ENCODE assay signal across 3 cellular contexts in genomic region chr14:34680806-34681479, GRCh38.
TF ChIP-seq lines count a peak whose summit lies in the region.

No MANE protein-coding gene starts in this region.

TF ChIP-seq in IMR-90, 13 proteins besides CTCF, POLR2A, EP300 and RAD21:
- TF ChIP-seq RFX5 (IDR thresholded peaks at IDR 0.05; ENCODE audit: low read depth, low read length) (no peak), USF2 (IDR thresholded peaks at IDR 0.05; ENCODE audit: low read depth, low read length) (no peak)

TF ChIP-seq in SK-N-SH, 30 proteins besides CTCF, POLR2A, EP300 and RAD21:
- TF ChIP-seq YY1 (IDR thresholded peaks at IDR 0.05; ENCODE audit: low read depth) (no peak), NFIC (IDR thresholded peaks at IDR 0.05; ENCODE audit: borderline replicate concordance) (no peak), FOXJ3 (CRISPR knock-in tag; IDR thresholded peaks at IDR 0.05) (no peak), GABPA (IDR thresholded peaks at IDR 0.05; ENCODE audit: low read depth) (no peak), TCF12 (IDR thresholded peaks at IDR 0.05) (no peak), RXRA (IDR thresholded peaks at IDR 0.05; ENCODE audit: borderline replicate concordance, low read depth) (no peak), PBX3 (IDR thresholded peaks at IDR 0.05) (no peak), MAX (IDR thresholded peaks at IDR 0.05; ENCODE audit: low read depth) (no peak)
- TF ChIP-seq, protein P1, sequence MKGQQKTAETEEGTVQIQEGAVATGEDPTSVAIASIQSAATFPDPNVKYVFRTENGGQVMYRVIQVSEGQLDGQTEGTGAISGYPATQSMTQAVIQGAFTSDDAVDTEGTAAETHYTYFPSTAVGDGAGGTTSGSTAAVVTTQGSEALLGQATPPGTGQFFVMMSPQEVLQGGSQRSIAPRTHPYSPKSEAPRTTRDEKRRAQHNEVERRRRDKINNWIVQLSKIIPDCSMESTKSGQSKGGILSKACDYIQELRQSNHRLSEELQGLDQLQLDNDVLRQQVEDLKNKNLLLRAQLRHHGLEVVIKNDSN (IDR thresholded peaks at IDR 0.05; ENCODE audit: borderline replicate concordance, low read depth) = no peak

TF ChIP-seq in liver, 16 proteins besides CTCF, POLR2A, EP300 and RAD21:
- TF ChIP-seq NR2F2 (IDR thresholded peaks at IDR 0.05) (no peak), MAX (IDR thresholded peaks at IDR 0.05) (peak; percentile 20), FOXA2 (IDR thresholded peaks at IDR 0.05) (no peak), HNF4A (conservative IDR thresholded peaks at IDR 0.05) (peak; percentile 49 to 55), RXRA (IDR thresholded peaks at IDR 0.05) (peak; percentile 20 to 50), SP1 (IDR thresholded peaks at IDR 0.05) (no peak), YY1 (IDR thresholded peaks at IDR 0.05) (peak; percentile 19), FOXA1 (IDR thresholded peaks at IDR 0.05) (no peak), JUND (IDR thresholded peaks at IDR 0.05) (no peak), EGR1 (IDR thresholded peaks at IDR 0.05; ENCODE audit: low read depth in 2 of 2) (no peak), HNF4G (IDR thresholded peaks at IDR 0.05) (no peak), GABPA (IDR thresholded peaks at IDR 0.05 in 1 of 2, conservative IDR thresholded peaks at IDR 0.05 in 1 of 2) (no peak)
- TF ChIP-seq, protein P2, sequence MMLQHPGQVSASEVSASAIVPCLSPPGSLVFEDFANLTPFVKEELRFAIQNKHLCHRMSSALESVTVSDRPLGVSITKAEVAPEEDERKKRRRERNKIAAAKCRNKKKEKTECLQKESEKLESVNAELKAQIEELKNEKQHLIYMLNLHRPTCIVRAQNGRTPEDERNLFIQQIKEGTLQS (IDR thresholded peaks at IDR 0.05) = no peak
- TF ChIP-seq, protein P3, sequence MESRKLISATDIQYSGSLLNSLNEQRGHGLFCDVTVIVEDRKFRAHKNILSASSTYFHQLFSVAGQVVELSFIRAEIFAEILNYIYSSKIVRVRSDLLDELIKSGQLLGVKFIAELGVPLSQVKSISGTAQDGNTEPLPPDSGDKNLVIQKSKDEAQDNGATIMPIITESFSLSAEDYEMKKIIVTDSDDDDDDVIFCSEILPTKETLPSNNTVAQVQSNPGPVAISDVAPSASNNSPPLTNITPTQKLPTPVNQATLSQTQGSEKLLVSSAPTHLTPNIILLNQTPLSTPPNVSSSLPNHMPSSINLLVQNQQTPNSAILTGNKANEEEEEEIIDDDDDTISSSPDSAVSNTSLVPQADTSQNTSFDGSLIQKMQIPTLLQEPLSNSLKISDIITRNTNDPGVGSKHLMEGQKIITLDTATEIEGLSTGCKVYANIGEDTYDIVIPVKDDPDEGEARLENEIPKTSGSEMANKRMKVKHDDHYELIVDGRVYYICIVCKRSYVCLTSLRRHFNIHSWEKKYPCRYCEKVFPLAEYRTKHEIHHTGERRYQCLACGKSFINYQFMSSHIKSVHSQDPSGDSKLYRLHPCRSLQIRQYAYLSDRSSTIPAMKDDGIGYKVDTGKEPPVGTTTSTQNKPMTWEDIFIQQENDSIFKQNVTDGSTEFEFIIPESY (IDR thresholded peaks at IDR 0.05) = no peak
- TF ChIP-seq, protein P4, sequence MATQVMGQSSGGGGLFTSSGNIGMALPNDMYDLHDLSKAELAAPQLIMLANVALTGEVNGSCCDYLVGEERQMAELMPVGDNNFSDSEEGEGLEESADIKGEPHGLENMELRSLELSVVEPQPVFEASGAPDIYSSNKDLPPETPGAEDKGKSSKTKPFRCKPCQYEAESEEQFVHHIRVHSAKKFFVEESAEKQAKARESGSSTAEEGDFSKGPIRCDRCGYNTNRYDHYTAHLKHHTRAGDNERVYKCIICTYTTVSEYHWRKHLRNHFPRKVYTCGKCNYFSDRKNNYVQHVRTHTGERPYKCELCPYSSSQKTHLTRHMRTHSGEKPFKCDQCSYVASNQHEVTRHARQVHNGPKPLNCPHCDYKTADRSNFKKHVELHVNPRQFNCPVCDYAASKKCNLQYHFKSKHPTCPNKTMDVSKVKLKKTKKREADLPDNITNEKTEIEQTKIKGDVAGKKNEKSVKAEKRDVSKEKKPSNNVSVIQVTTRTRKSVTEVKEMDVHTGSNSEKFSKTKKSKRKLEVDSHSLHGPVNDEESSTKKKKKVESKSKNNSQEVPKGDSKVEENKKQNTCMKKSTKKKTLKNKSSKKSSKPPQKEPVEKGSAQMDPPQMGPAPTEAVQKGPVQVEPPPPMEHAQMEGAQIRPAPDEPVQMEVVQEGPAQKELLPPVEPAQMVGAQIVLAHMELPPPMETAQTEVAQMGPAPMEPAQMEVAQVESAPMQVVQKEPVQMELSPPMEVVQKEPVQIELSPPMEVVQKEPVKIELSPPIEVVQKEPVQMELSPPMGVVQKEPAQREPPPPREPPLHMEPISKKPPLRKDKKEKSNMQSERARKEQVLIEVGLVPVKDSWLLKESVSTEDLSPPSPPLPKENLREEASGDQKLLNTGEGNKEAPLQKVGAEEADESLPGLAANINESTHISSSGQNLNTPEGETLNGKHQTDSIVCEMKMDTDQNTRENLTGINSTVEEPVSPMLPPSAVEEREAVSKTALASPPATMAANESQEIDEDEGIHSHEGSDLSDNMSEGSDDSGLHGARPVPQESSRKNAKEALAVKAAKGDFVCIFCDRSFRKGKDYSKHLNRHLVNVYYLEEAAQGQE (IDR thresholded peaks at IDR 0.05) = no peak
